24 cellular contexts compared by ENCODE assay signal in the genomic region with DNA sequence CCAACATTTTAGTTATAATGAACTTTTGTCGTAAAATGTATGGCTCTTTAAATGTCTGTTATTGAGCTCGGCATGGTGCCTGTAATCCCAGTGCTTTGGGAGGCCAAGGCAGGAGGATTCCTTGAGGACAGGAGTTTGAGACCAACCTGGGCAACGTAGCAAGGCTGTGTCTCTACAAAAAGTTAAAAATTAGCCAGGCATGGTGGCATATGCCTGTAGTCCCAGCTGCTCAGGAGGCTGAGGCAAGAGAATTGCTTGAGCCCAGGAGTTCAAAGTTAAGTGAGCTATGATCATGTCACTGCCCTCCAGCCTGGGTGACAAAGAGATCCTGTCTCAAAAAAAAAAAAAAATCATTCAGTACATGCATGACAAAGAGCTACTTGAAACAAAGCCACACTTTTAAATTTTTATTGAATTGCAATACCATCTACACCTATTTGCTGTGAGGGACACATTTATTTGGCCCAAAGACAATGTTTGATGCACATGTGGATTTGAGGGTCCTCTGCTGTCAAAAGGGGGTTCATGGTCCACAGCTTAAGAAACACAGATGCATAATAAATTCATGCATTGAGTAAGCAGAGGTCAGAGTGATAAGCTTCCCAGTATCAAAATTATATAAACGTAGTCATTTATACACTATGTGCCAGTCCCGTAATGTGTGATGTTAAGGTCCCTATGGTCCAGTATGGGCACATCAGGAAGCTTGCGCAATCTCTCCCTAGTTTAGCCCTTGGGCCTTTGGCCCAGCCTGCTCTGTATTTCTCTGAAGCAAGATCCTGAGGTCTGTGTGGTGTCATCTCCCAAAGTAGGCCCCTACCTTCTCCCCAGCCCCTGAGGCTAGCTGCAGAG. TPM values are rescaled to one million over a fixed set of nuclear protein-coding genes. Genes with fewer than 3 reads are reported as not detected.
DNase-seq lines count a peak whose midpoint lies in the region.
"Had no signal": no experiment of that assay in that cellular context is flagged by ENCODE, and none has a peak within 500 bp of the region (broad histone marks: within the 10 kb centered on the region; RNA-seq: fewer than 3 reads in every experiment).

No MANE protein-coding gene starts in this region.

- no peak overlapping the region for H3K27ac ChIP-seq in CD4-positive, alpha-beta memory T cell (ENCODE audit: low read depth, low read length)
- H3K27ac ChIP-seq: breast epithelium, coronary artery, esophagus squamous epithelium, gastrocnemius medialis, thyroid gland had no signal

- no peaks in the 10 kb centered on the region for H3K9me3 ChIP-seq in CD4-positive, alpha-beta memory T cell (ENCODE audit: control insufficient read depth in 1 of 2, low read length in 2 of 2)
- H3K9me3 ChIP-seq: breast epithelium, esophagus squamous epithelium, gastrocnemius medialis, thyroid gland had no signal

- H3K4me3 Mint-ChIP-seq in activated CD4-positive, alpha-beta memory T cell treated with anti-CD3 and anti-CD28 coated beads, Interleukin-2, amount 10 ng/mL, durations not matched to agents 7 days and 5 days: no peak overlapping the region
- no peak overlapping the region for H3K4me3 Mint-ChIP-seq in CD4-positive, alpha-beta memory T cell
- H3K4me3 Mint-ChIP-seq: effector memory CD8-positive, alpha-beta T cell; natural killer cell treated with Interleukin-12 subunit alpha and Interleukin-12 subunit beta and Interleukin-15 and Interleukin-18, amount 100 ng/mL, for 72 hours had no signal

- H3K4me3 ChIP-seq in CD4-positive, alpha-beta memory T cell (ENCODE audit: low read length in 2 of 2): no peak overlapping the region
- H3K4me3 ChIP-seq: breast epithelium, coronary artery, esophagus squamous epithelium, gastrocnemius medialis, thyroid gland had no signal

- H3K27me3 Mint-ChIP-seq in activated CD4-positive, alpha-beta memory T cell treated with anti-CD3 and anti-CD28 coated beads, Interleukin-2, amount 10 ng/mL, durations not matched to agents 7 days and 5 days: no peaks in the 10 kb centered on the region
- peaks cover 0 to 3% of the 10 kb centered on the region in 2 donors for H3K27me3 Mint-ChIP-seq in CD4-positive, alpha-beta memory T cell
- H3K27me3 Mint-ChIP-seq: natural killer cell treated with Interleukin-12 subunit alpha and Interleukin-12 subunit beta and Interleukin-15 and Interleukin-18, amount 100 ng/mL, for 72 hours had no signal

- peaks cover 6% of the 10 kb centered on the region for H3K4me1 Mint-ChIP-seq in activated CD4-positive, alpha-beta memory T cell treated with anti-CD3 and anti-CD28 coated beads, Interleukin-2, amount 10 ng/mL, durations not matched to agents 7 days and 5 days
- peaks cover 7 to 24% (median 14%) of the 10 kb centered on the region in 4 donors for H3K4me1 Mint-ChIP-seq in CD4-positive, alpha-beta memory T cell

- CTCF ChIA-PET in activated CD4-positive, alpha-beta memory T cell treated with anti-CD3 and anti-CD28 coated beads, Interleukin-2, amount 10 ng/mL, durations not matched to agents 7 days and 5 days (lab: Charles Lee): interaction anchor here (0.5 to 1.7 kb wide), 3 partner anchors 22 to 231 kb away, joined by 3 to 5 read pairs (median 5); no protein-coding TSS in a partner anchor
- CTCF ChIA-PET in CD4-positive, alpha-beta memory T cell (lab: Charles Lee; ENCODE audit: partially characterized antibody): interaction anchor here (0.9 to 2.6 kb wide), 6 partner anchors 17 to 65 kb away, joined by 3 to 13 read pairs (median 4); no protein-coding TSS in a partner anchor

- H3K27me3 ChIP-seq in CD4-positive, alpha-beta memory T cell (ENCODE audit: insufficient read depth, low read length): no peaks in the 10 kb centered on the region
- H3K27me3 ChIP-seq: breast epithelium, gastrocnemius medialis, thyroid gland had no signal

- H3K27ac Mint-ChIP-seq in activated CD4-positive, alpha-beta memory T cell treated with anti-CD3 and anti-CD28 coated beads, Interleukin-2, amount 10 ng/mL, durations not matched to agents 7 days and 5 days: no peak overlapping the region
- H3K27ac Mint-ChIP-seq in CD4-positive, alpha-beta memory T cell: no peak overlapping the region
- H3K27ac Mint-ChIP-seq: effector memory CD8-positive, alpha-beta T cell; natural killer cell treated with Interleukin-12 subunit alpha and Interleukin-12 subunit beta and Interleukin-15 and Interleukin-18, amount 100 ng/mL, for 72 hours had no signal

- H3K9me3 Mint-ChIP-seq in activated CD4-positive, alpha-beta memory T cell treated with anti-CD3 and anti-CD28 coated beads, Interleukin-2, amount 10 ng/mL, durations not matched to agents 7 days and 5 days: no peaks in the 10 kb centered on the region
- H3K9me3 Mint-ChIP-seq in CD4-positive, alpha-beta memory T cell: peaks cover 0 to 5% (median 0%) of the 10 kb centered on the region in 8 donors
- H3K9me3 Mint-ChIP-seq: natural killer cell treated with Interleukin-12 subunit alpha and Interleukin-12 subunit beta and Interleukin-15 and Interleukin-18, amount 100 ng/mL, for 72 hours had no signal

- DNase-seq in SIG-M5 treated with dmso at 0.1 percent for 504 hours (lab: John Stamatoyannopoulos, UW; ENCODE audit: unreplicated experiment) (peak; percentile 45), SIG-M5 (lab: John Stamatoyannopoulos, UW) (no peak), NOMO-1 treated with dmso at 0.1 percent for 144 hours (lab: John Stamatoyannopoulos, UW; ENCODE audit: unreplicated experiment) (peak; percentile 41), islet precursor cell (peak; percentile 64), midbrain (lab: John Stamatoyannopoulos, UW) (no peak)
- no peak for DNase-seq in activated CD4-positive, alpha-beta memory T cell treated with anti-CD3 and anti-CD28 coated beads, Interleukin-2, amount 10 ng/mL, durations not matched to agents 7 days and 5 days
- no peak for DNase-seq in CD4-positive, alpha-beta memory T cell
- DNase-seq in activated CD4-positive, alpha-beta T cell treated with anti-CD3 and anti-CD28 coated beads for 1 hour: no peak
- DNase-seq: activated naive CD4-positive, alpha-beta T cell; activated T-cell treated with anti-CD3 and anti-CD28 coated beads, Interleukin-2, amount 50 U/mL, for 48 hours; DND-41; effector memory CD8-positive, alpha-beta T cell; esophagus squamous epithelium; gastrocnemius medialis; HCEC 1CT; hypothalamus; NCI-H345; NCI-H748 treated with DMSO at 0.1 percent for 48 hours; stimulated activated naive CD8-positive, alpha-beta T cell treated with anti-CD3 and anti-CD28 coated beads, Interleukin-15, Interleukin-2, amounts not matched to agents 100 U/mL and 50 U/mL, for 24 hours; T-helper 1 cell; thyroid gland had no signal

- peaks cover 5% of the 10 kb centered on the region for H3K4me1 ChIP-seq in CD4-positive, alpha-beta memory T cell (ENCODE audit: insufficient read depth, low read length)
- H3K4me1 ChIP-seq: breast epithelium had no signal

- intact Hi-C loops in CD4-positive, alpha-beta memory T cell (cut with micrococcal nuclease): loop anchor here (10.0 kb wide), 1 partner anchor 470 kb away; a partner anchor contains a TSS

- POLR2A ChIA-PET in activated CD4-positive, alpha-beta memory T cell treated with anti-CD3 and anti-CD28 coated beads, Interleukin-2, amount 10 ng/mL, durations not matched to agents 7 days and 5 days (lab: Charles Lee): no interaction called here
- POLR2A ChIA-PET in CD4-positive, alpha-beta memory T cell (lab: Charles Lee; ENCODE audit: partially characterized antibody): interaction anchor here (0.6 kb wide), 1 partner anchor 394 kb away, joined by 3 read pairs; no protein-coding TSS in a partner anchor

- no peaks in the 10 kb centered on the region for H3K36me3 ChIP-seq in CD4-positive, alpha-beta memory T cell (ENCODE audit: insufficient read depth, low read length)
- H3K36me3 ChIP-seq: breast epithelium, esophagus squamous epithelium, gastrocnemius medialis, thyroid gland had no signal

- H3K36me3 Mint-ChIP-seq in activated CD4-positive, alpha-beta memory T cell treated with anti-CD3 and anti-CD28 coated beads, Interleukin-2, amount 10 ng/mL, durations not matched to agents 7 days and 5 days (ENCODE audit: low read depth): peaks cover 5% of the 10 kb centered on the region
- H3K36me3 Mint-ChIP-seq in CD4-positive, alpha-beta memory T cell: peaks cover 0 to 9% of the 10 kb centered on the region in 2 donors
- H3K36me3 Mint-ChIP-seq: natural killer cell treated with Interleukin-12 subunit alpha and Interleukin-12 subunit beta and Interleukin-15 and Interleukin-18, amount 100 ng/mL, for 72 hours had no signal

RNA-seq across cellular contexts. Expression of a gene that starts 4.4 kb away (rescaled TPM):
- 10 to 100 TPM; 49.8 to 51.8 TPM for total RNA-seq in activated CD4-positive, alpha-beta memory T cell treated with anti-CD3 and anti-CD28 coated beads, Interleukin-2, amount 10 ng/mL, durations not matched to agents 7 days and 5 days
- total RNA-seq in CD4-positive, alpha-beta memory T cell: 10 to 100 TPM; 39.3 to 46.5 TPM
- 10 to 100 TPM; 56.0 to 82.5 TPM for polyA plus RNA-seq in CD4-positive, alpha-beta memory T cell

RNA-seq across cellular contexts. Expression of a gene that starts 48.2 kb away (rescaled TPM):
- under 1 TPM; 0.28 to 0.38 TPM for total RNA-seq in activated CD4-positive, alpha-beta memory T cell treated with anti-CD3 and anti-CD28 coated beads, Interleukin-2, amount 10 ng/mL, durations not matched to agents 7 days and 5 days
- 10 to 100 TPM; 32.5 to 36.6 TPM for total RNA-seq in CD4-positive, alpha-beta memory T cell
- polyA plus RNA-seq in CD4-positive, alpha-beta memory T cell: not detected
- total RNA-seq: natural killer cell treated with Interleukin-12 subunit alpha and Interleukin-12 subunit beta and Interleukin-15 and Interleukin-18, amount 100 ng/mL, for 72 hours had no signal

Comparison
In these comparisons a context has a peak if more than half of its experiments do, and no peak if none do; other contexts are left out.
1. DNase-seq: peak in SIG-M5 treated with dmso at 0.1 percent for 504 hours (single experiment), NOMO-1 treated with dmso at 0.1 percent for 144 hours (single experiment) and islet precursor cell (single experiment); none in SIG-M5 (single experiment), midbrain (single experiment), activated CD4-positive, alpha-beta memory T cell treated with anti-CD3 and anti-CD28 coated beads, Interleukin-2, amount 10 ng/mL, durations not matched to agents 7 days and 5 days (single experiment), CD4-positive, alpha-beta memory T cell (0 of 5) and activated CD4-positive, alpha-beta T cell treated with anti-CD3 and anti-CD28 coated beads for 1 hour (single experiment).
2. RNA of a gene that starts 48.2 kb away (total RNA-seq): 32.5 to 36.6 TPM in CD4-positive, alpha-beta memory T cell; 0.28 to 0.38 TPM in activated CD4-positive, alpha-beta memory T cell treated with anti-CD3 and anti-CD28 coated beads, Interleukin-2, amount 10 ng/mL, durations not matched to agents 7 days and 5 days; every median in the first group is over 10 times any median in the second.